Comparison of ENCODE assay signal across 8 cellular contexts in the genomic region with DNA sequence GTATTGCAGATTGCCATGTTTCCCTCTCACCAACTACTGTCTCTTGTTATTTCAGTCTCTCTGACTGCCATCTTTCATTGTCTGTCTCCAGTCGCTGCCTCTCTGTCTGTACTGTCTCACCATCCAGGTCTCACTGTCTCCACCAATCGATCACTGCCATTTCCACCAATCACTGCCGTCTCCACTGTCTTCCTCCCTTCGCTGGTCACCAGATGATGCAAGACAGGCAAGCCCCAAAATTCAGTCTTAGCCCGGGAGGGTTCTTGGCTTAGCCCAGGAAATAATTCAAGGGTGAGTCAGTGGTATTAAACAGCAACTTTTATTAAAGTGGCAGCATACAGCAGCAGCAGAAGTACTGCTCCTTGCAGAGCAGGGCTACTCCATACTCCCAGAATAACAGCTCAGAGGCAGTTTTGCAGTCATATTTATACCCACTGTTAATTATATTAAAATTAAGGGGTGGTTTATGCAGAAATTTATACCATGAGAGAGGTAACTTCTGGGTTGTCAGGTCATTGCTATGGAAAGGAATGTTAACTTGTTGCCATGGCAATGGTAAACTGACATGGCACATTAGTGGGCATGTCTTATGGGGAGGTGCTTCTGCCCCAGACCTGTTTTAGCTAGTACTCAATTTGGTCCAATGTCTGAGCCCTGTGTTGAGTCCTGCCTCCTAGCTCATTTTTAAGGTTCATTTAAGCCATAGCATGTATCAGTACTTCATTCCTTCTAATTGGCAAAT. TPM values are rescaled to one million over a fixed set of nuclear protein-coding genes. Genes with fewer than 3 reads are reported as not detected.
DNase-seq lines count a peak whose midpoint lies in the region; ATAC-seq and TF ChIP-seq lines count a peak whose summit lies in the region.

No MANE protein-coding gene starts in this region.

- TF ChIP-seq CTCF in epithelial cell of esophagus (IDR thresholded peaks at IDR 0.05; ENCODE audit: insufficient read depth, low read depth, low read length, missing control alignments) (no peak), omental fat pad (IDR thresholded peaks at IDR 0.05) (no peak), glutamatergic neuron (IDR thresholded peaks at IDR 0.05; ENCODE audit: partially characterized antibody, unreplicated experiment) (no peak)

- no peak overlapping the region for H3K27ac Mint-ChIP-seq in glutamatergic neuron (ENCODE audit: unreplicated experiment)

- H3K4me3 Mint-ChIP-seq in glutamatergic neuron (ENCODE audit: unreplicated experiment), result no peak overlapping the region

- H3K9me3 Mint-ChIP-seq in glutamatergic neuron (ENCODE audit: unreplicated experiment), result peaks cover 3% of the 10 kb centered on the region

- H3K36me3 Mint-ChIP-seq in glutamatergic neuron (ENCODE audit: unreplicated experiment), result peaks cover 28% of the 10 kb centered on the region

- DNase-seq in EH (ENCODE audit: low read depth) (peak; percentile 99), NAMALWA (ENCODE audit: low spot score) (peak; percentile 4), epithelial cell of esophagus (ENCODE audit: low read depth) (peak; percentile 99), omental fat pad (ENCODE audit: low spot score) (no peak), HuH-7 (ENCODE audit: low spot score) (no peak), glutamatergic neuron (no peak)

- ATAC-seq in omental fat pad (ENCODE audit: low FRiP score) (peak; percentile 90), HG03521 (IDR thresholded peaks at IDR 0.05; ENCODE audit: unreplicated experiment) (no peak), HG03280 (IDR thresholded peaks at IDR 0.05; ENCODE audit: unreplicated experiment) (no peak)

- no peaks in the 10 kb centered on the region for H3K4me1 Mint-ChIP-seq in glutamatergic neuron (ENCODE audit: low read depth, unreplicated experiment)

- H3K4me3 ChIP-seq in epithelial cell of esophagus (ENCODE audit: low read length), result no peak overlapping the region

- H3K27me3 Mint-ChIP-seq in glutamatergic neuron (ENCODE audit: unreplicated experiment), result peaks cover 4% of the 10 kb centered on the region

RNA-seq across cellular contexts. Expression of a gene that starts 23.0 kb away (rescaled TPM):
- total RNA-seq in omental fat pad, result 10 to 100 TPM; 46.2 to 60.9 (median 60.2) TPM
- total RNA-seq in glutamatergic neuron (ENCODE audit: unreplicated experiment), result 38.4 TPM

Comparison
In these comparisons a context has a peak if more than half of its experiments do, and no peak if none do; other contexts are left out.
1. DNase-seq: peak in EH (single experiment), NAMALWA (single experiment) and epithelial cell of esophagus (single experiment); none in omental fat pad (single experiment), HuH-7 (single experiment) and glutamatergic neuron (single experiment).